Comparison of ENCODE assay signal across 8 cellular contexts in the genomic region with DNA sequence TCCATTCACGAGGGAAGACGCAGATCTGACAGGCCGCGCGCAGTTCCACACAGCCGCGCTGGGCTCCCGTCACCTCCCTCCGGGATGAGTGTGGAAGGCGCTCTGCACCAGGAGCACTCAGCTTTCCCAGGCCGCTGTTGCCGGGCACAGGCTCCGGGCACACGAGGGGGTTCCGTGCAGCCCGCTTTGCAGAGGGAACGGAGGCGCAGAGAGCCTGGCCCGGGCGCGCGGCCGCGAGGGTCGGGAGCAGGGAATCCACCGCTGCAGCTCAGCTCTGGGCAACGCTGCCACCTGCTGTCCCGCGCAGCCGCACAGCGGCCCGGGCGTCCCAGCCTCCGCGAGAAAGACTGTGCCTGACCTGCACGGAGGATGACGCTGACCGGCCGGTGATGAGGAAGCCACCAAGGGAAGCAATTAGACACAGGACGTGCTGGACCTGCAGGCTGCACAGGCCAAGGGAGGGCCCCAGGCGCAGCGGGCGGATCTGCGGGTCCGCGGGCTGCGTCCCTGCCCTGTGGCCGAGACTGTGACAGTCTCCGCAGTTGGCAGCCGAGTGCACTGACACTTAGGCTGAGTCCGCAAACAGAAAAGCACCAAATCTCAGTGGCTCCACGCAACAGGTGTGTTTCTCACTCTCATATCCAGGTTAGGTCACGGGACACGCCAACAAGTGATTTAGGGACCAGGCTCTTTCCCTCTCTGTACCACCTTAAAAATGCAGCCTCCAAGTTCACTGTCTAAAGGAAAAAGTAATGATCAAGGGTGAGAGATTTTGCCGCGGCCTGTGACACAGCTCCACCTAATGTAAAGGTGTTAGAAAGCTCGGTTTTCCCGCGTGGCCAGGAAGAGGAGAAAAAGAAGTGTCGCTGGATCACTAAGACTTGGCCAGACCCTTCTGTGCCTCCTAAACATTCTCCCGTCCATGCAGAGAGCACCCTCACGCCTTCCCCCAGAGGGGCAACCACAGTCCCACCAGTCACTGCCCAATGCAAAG.
A peak's percentile ranks its signal among the peaks of the same experiment; 100 is the strongest.
DNase-seq lines count a peak whose midpoint lies in the region; ATAC-seq and TF ChIP-seq lines count a peak whose summit lies in the region.

No MANE protein-coding gene starts in this region.

- H3K4me1 Mint-ChIP-seq in CD8-positive, alpha-beta T cell (ENCODE audit: low read depth): peaks cover 11% of the 10 kb centered on the region

- peaks cover 19% of the 10 kb centered on the region for H3K27me3 Mint-ChIP-seq in CD8-positive, alpha-beta T cell (ENCODE audit: low read depth)

- no peak overlapping the region for H3K27ac ChIP-seq in CD8-positive, alpha-beta T cell (ENCODE audit: low read depth, low read length)
- no peak overlapping the region for H3K27ac ChIP-seq in OCI-LY3 (ENCODE audit: low read length)
- H3K27ac ChIP-seq in lower lobe of right lung: no peak overlapping the region
- no peak overlapping the region for H3K27ac ChIP-seq in testis

- no peak overlapping the region for H3K27ac Mint-ChIP-seq in CD8-positive, alpha-beta T cell

- peaks cover 3% of the 10 kb centered on the region for H3K9me3 Mint-ChIP-seq in CD8-positive, alpha-beta T cell

- CTCF ChIA-PET in CD8-positive, alpha-beta T cell (lab: Charles Lee): no interaction called here

- TF ChIP-seq CTCF in CD8-positive, alpha-beta T cell (IDR thresholded peaks at IDR 0.05): no peak
- TF ChIP-seq CTCF in OCI-LY3 (IDR thresholded peaks at IDR 0.05; ENCODE audit: low read depth, low read length): peak; percentile 44
- peak; percentile 29 for TF ChIP-seq CTCF in lower lobe of right lung (IDR thresholded peaks at IDR 0.05)
- peak in 2 of 3 experiments; percentile 27 to 29 for TF ChIP-seq CTCF in testis (IDR thresholded peaks at IDR 0.05)

- H3K4me3 Mint-ChIP-seq in CD8-positive, alpha-beta T cell: peak overlapping the region; percentile 23

- intact Hi-C loops in CD8-positive, alpha-beta T cell (cut with DNase I, micrococcal nuclease): no loop called here
- intact Hi-C loops in lower lobe of right lung (cut with DNase I) (no loop called here), testis (cut with DNase I; ENCODE audit: low total_unique reads) (no loop called here)

- ATAC-seq in CD8-positive, alpha-beta T cell: no peak
- ATAC-seq in GM18868 (IDR thresholded peaks at IDR 0.05; ENCODE audit: unreplicated experiment) (peak; percentile 96), HG03280 (IDR thresholded peaks at IDR 0.05; ENCODE audit: unreplicated experiment) (peak; percentile 67), lower lobe of right lung (peak; percentile 84 to 92)

- H3K36me3 ChIP-seq in CD8-positive, alpha-beta T cell (ENCODE audit: insufficient read depth, low read length): no peaks in the 10 kb centered on the region
- H3K36me3 ChIP-seq in OCI-LY3 (replicated peaks; ENCODE audit: low read depth, low read length) (no peaks in the 10 kb centered on the region), lower lobe of right lung (no peaks in the 10 kb centered on the region), testis (ENCODE audit: low read depth, missing control alignments) (no peaks in the 10 kb centered on the region)

- no peaks in the 10 kb centered on the region for H3K36me3 Mint-ChIP-seq in CD8-positive, alpha-beta T cell

- no peak overlapping the region for H3K4me2 ChIP-seq in OCI-LY3 (ENCODE audit: low read length)

- WGBS in testis, 2 donors: 3 to 4% methylated on average over 12 to 59 of the region's 62 CpGs

- H3K4me3 ChIP-seq in CD8-positive, alpha-beta T cell (ENCODE audit: low read depth, low read length): no peak overlapping the region
- no peak overlapping the region for H3K4me3 ChIP-seq in OCI-LY3 (ENCODE audit: low read length)
- H3K4me3 ChIP-seq in lower lobe of right lung: peak overlapping the region; percentile 40
- peak overlapping the region; percentile 31 to 49 for H3K4me3 ChIP-seq in testis

- H4K20me1 ChIP-seq in OCI-LY3 (ENCODE audit: insufficient read depth, low read length): no peaks in the 10 kb centered on the region

- H3K9me3 ChIP-seq in CD8-positive, alpha-beta T cell (ENCODE audit: low read length): no peaks in the 10 kb centered on the region
- no peaks in the 10 kb centered on the region for H3K9me3 ChIP-seq in OCI-LY3 (ENCODE audit: insufficient read depth, low read length)
- H3K9me3 ChIP-seq in lower lobe of right lung: no peaks in the 10 kb centered on the region
- no peaks in the 10 kb centered on the region for H3K9me3 ChIP-seq in testis

- no peaks in the 10 kb centered on the region for H3K4me1 ChIP-seq in CD8-positive, alpha-beta T cell (ENCODE audit: insufficient read depth, low read length)
- H3K4me1 ChIP-seq in OCI-LY3 (ENCODE audit: low read length) (no peaks in the 10 kb centered on the region), lower lobe of right lung (peaks cover 10% of the 10 kb centered on the region), testis (peaks cover 5% of the 10 kb centered on the region)

- no peaks in the 10 kb centered on the region for H3K27me3 ChIP-seq in CD8-positive, alpha-beta T cell (ENCODE audit: insufficient read depth, low read length)
- no peaks in the 10 kb centered on the region for H3K27me3 ChIP-seq in OCI-LY3 (ENCODE audit: low read depth, low read length)
- H3K27me3 ChIP-seq in lower lobe of right lung (ENCODE audit: low read depth): peaks cover 39% of the 10 kb centered on the region
- H3K27me3 ChIP-seq in testis: no peaks in the 10 kb centered on the region

- POLR2A ChIA-PET in CD8-positive, alpha-beta T cell (lab: Charles Lee): no interaction called here

- no peak for TF ChIP-seq POLR2A in testis (IDR thresholded peaks at IDR 0.05)

- H2AFZ ChIP-seq in OCI-LY3 (ENCODE audit: low read depth, low read length): 0 out of 2 replicates have a peak overlapping the region, but pooled peaks have one; percentile 21

- H3K9ac ChIP-seq in OCI-LY3 (ENCODE audit: low read length): no peak overlapping the region

- DNase-seq in CD8-positive, alpha-beta T cell: no peak
- DNase-seq in dermis blood vessel endothelial cell (peak; percentile 37), lower lobe of right lung (no peak), testis (peak; percentile 81), dedifferentiated amniotic fluid mesenchymal stem cell (ENCODE audit: extremely low spot score) (no peak)

- H3K79me2 ChIP-seq in OCI-LY3 (ENCODE audit: low read length): no peaks in the 10 kb centered on the region

Comparison
In these comparisons a context has a peak if more than half of its experiments do, and no peak if none do; other contexts are left out.
1. DNase-seq: peak in dermis blood vessel endothelial cell (single experiment) and testis (single experiment); none in CD8-positive, alpha-beta T cell (0 of 7), lower lobe of right lung (single experiment) and dedifferentiated amniotic fluid mesenchymal stem cell (single experiment).
2. H3K4me3 ChIP-seq: peak in lower lobe of right lung (single experiment) and testis (2 of 2); none in CD8-positive, alpha-beta T cell (single experiment) and OCI-LY3 (single experiment).